Comparison of ENCODE assay signal across 20 cellular contexts in the genomic region with DNA sequence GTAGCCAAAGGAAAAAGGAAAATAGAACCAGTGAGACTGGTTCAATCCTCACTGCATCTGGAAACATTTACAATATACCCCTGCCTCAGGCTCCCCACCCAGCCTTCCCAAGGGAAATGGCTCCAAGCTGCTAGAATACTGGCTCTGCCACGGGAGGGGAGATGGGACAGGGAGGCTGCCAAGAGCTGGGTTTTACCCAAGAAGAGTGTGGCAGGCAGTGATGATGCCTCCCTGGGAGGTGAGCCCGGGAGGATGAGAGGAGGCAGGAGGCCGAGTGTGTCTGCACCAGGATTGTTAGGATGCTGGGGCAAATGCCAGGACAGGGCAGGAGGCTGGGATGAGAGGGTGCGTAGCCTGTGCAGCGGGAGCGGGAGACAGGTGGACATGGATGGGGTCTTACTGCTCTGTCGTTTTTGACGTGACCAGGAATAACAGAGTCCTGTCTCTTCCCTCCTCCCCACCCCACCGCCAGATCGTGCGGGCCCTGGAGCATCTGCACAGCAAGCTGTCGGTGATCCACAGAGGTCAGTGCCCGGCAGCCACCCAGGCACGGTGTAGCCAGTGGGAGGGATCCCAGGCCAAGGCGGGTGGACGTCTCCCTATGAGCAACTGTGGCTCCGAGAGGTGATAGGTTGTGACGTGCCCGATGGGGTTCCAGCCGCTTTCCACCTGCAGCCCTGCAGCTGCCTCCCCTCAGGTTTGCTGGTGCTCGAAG. TPM values are rescaled to one million over a fixed set of nuclear protein-coding genes. Genes with fewer than 3 reads are reported as not detected.
DNase-seq lines count a peak whose midpoint lies in the region; ATAC-seq, FAIRE-seq and TF ChIP-seq lines count a peak whose summit lies in the region.
"Had no signal": no experiment of that assay in that cellular context is flagged by ENCODE, and none has a peak within 500 bp of the region (broad histone marks: within the 10 kb centered on the region; RNA-seq: fewer than 3 reads in every experiment).

No MANE protein-coding gene starts in this region.

- no peak overlapping the region for H3K9ac ChIP-seq in astrocyte (ENCODE audit: low read length)

- peak overlapping the region; percentile 40 for H3K27ac Mint-ChIP-seq in stimulated activated naive CD8-positive, alpha-beta T cell treated with anti-CD3 and anti-CD28 coated beads, Interleukin-15, Interleukin-2, amounts not matched to agents 100 ng/mL and 50 ng/mL, for 24 hours
- H3K27ac Mint-ChIP-seq in stimulated activated naive CD8-positive, alpha-beta T cell treated with anti-CD3 and anti-CD28 coated beads, Interleukin-15, amount 100 ng/mL, for 72 hours = no peak overlapping the region
- peak overlapping the region; percentile 85 for H3K27ac Mint-ChIP-seq in astrocyte (ENCODE audit: unreplicated experiment)

- H3K9me3 Mint-ChIP-seq in stimulated activated naive CD8-positive, alpha-beta T cell treated with anti-CD3 and anti-CD28 coated beads, Interleukin-15, Interleukin-2, amounts not matched to agents 100 ng/mL and 50 ng/mL, for 24 hours = no peaks in the 10 kb centered on the region
- peaks cover 0 to 7% of the 10 kb centered on the region in 2 donors for H3K9me3 Mint-ChIP-seq in stimulated activated naive CD8-positive, alpha-beta T cell treated with anti-CD3 and anti-CD28 coated beads, Interleukin-15, amount 100 ng/mL, for 72 hours
- H3K9me3 Mint-ChIP-seq in astrocyte (ENCODE audit: unreplicated experiment) = peaks cover 12% of the 10 kb centered on the region

- H3K36me3 ChIP-seq in astrocyte (ENCODE audit: insufficient read depth, low read length) (peaks cover 9% of the 10 kb centered on the region), mucosa of descending colon (ENCODE audit: low read depth) (peaks cover 10% of the 10 kb centered on the region)
- H3K36me3 ChIP-seq: uterus had no signal

- H3K4me1 ChIP-seq in astrocyte (ENCODE audit: insufficient read depth, low read length) (no peaks in the 10 kb centered on the region), mucosa of descending colon (ENCODE audit: low read depth) (peaks cover 4% of the 10 kb centered on the region)
- H3K4me1 ChIP-seq: uterus had no signal

- no peak for ATAC-seq in stimulated activated naive CD8-positive, alpha-beta T cell treated with anti-CD3 and anti-CD28 coated beads, Interleukin-15, amount 100 ng/mL, for 72 hours
- no peak for ATAC-seq in mucosa of descending colon
- no peak for ATAC-seq in GM19463 (IDR thresholded peaks at IDR 0.05; ENCODE audit: unreplicated experiment)
- ATAC-seq: left ventricle myocardium superior had no signal

- H3K4me3 Mint-ChIP-seq in stimulated activated naive CD8-positive, alpha-beta T cell treated with anti-CD3 and anti-CD28 coated beads, Interleukin-15, Interleukin-2, amounts not matched to agents 100 ng/mL and 50 ng/mL, for 24 hours = no peak overlapping the region
- H3K4me3 Mint-ChIP-seq in stimulated activated naive CD8-positive, alpha-beta T cell treated with anti-CD3 and anti-CD28 coated beads, Interleukin-15, amount 100 ng/mL, for 72 hours = no peak overlapping the region
- H3K4me3 Mint-ChIP-seq in astrocyte (ENCODE audit: unreplicated experiment) = no peak overlapping the region
- H3K4me3 Mint-ChIP-seq: CD8-positive, alpha-beta memory T cell had no signal

- H3K27me3 Mint-ChIP-seq in stimulated activated naive CD8-positive, alpha-beta T cell treated with anti-CD3 and anti-CD28 coated beads, Interleukin-15, Interleukin-2, amounts not matched to agents 100 ng/mL and 50 ng/mL, for 24 hours = no peaks in the 10 kb centered on the region
- no peaks in the 10 kb centered on the region for H3K27me3 Mint-ChIP-seq in stimulated activated naive CD8-positive, alpha-beta T cell treated with anti-CD3 and anti-CD28 coated beads, Interleukin-15, amount 100 ng/mL, for 72 hours
- no peaks in the 10 kb centered on the region for H3K27me3 Mint-ChIP-seq in astrocyte (ENCODE audit: low read depth, unreplicated experiment)
- H3K27me3 Mint-ChIP-seq: CD8-positive, alpha-beta memory T cell had no signal

- H3K9me3 ChIP-seq in astrocyte (ENCODE audit: insufficient read depth, low read depth, low read length) = peaks cover 4% of the 10 kb centered on the region
- H3K9me3 ChIP-seq in mucosa of descending colon = peaks cover 3% of the 10 kb centered on the region
- H3K9me3 ChIP-seq: uterus had no signal

- H3K36me3 Mint-ChIP-seq in stimulated activated naive CD8-positive, alpha-beta T cell treated with anti-CD3 and anti-CD28 coated beads, Interleukin-15, Interleukin-2, amounts not matched to agents 100 ng/mL and 50 ng/mL, for 24 hours (ENCODE audit: low read depth) = peaks cover 62% of the 10 kb centered on the region
- peaks cover 20% of the 10 kb centered on the region for H3K36me3 Mint-ChIP-seq in astrocyte (ENCODE audit: low read depth, unreplicated experiment)

- no peak overlapping the region for H3K4me2 ChIP-seq in astrocyte (ENCODE audit: low read length)

- no peaks in the 10 kb centered on the region for H3K27me3 ChIP-seq in astrocyte (ENCODE audit: insufficient read depth, low read length)
- H3K27me3 ChIP-seq: uterus had no signal

- H3K4me3 ChIP-seq in astrocyte (ENCODE audit: insufficient read depth, low read depth, low read length) = no peak overlapping the region
- no peak overlapping the region for H3K4me3 ChIP-seq in mucosa of descending colon
- H3K4me3 ChIP-seq: uterus had no signal

- no peak for DNase-seq in stimulated activated naive CD8-positive, alpha-beta T cell treated with anti-CD3 and anti-CD28 coated beads, Interleukin-15, amount 100 ng/mL, for 72 hours
- no peak for DNase-seq in astrocyte (ENCODE audit: low read depth)
- DNase-seq in mucosa of descending colon = peak in 2 of 3 donors; percentile 23 to 56
- DNase-seq in activated CD4-positive, alpha-beta T cell treated with anti-CD3 and anti-CD28 coated beads for 48 hours = no peak
- DNase-seq in D721Med (ENCODE audit: insufficient read length, low spot score) = no peak
- no peak for DNase-seq in DMS153 (lab: John Stamatoyannopoulos, UW)
- DNase-seq: activated CD4-positive, alpha-beta T cell treated with anti-CD3 and anti-CD28 coated beads for 4 hours; anterior cingulate cortex; DND-41; effector CD8-positive, alpha-beta T cell; KBM-7; NCI-H1694; stimulated activated CD4-positive, alpha-beta T cell treated with anti-CD3 and anti-CD28 coated beads, Interleukin-4, amount 100 ng/mL, for 1 hour; uterus had no signal

- H3K27ac ChIP-seq in astrocyte (ENCODE audit: low read depth, low read length) = no peak overlapping the region
- H3K27ac ChIP-seq: uterus had no signal

- no peaks in the 10 kb centered on the region for H3K4me1 Mint-ChIP-seq in stimulated activated naive CD8-positive, alpha-beta T cell treated with anti-CD3 and anti-CD28 coated beads, Interleukin-15, Interleukin-2, amounts not matched to agents 100 ng/mL and 50 ng/mL, for 24 hours (ENCODE audit: low read depth)
- no peaks in the 10 kb centered on the region for H3K4me1 Mint-ChIP-seq in stimulated activated naive CD8-positive, alpha-beta T cell treated with anti-CD3 and anti-CD28 coated beads, Interleukin-15, amount 100 ng/mL, for 72 hours
- no peaks in the 10 kb centered on the region for H3K4me1 Mint-ChIP-seq in astrocyte (ENCODE audit: low read depth, unreplicated experiment)

- intact Hi-C loops in mucosa of descending colon (cut with DNase I, micrococcal nuclease) = no loop called here

- no peak overlapping the region for H2AFZ ChIP-seq in astrocyte (ENCODE audit: low read depth, low read length)

- H3K79me2 ChIP-seq in astrocyte (ENCODE audit: insufficient read depth, low read length) = peaks cover 17% of the 10 kb centered on the region

- TF ChIP-seq CTCF in astrocyte (IDR thresholded peaks at IDR 0.05; ENCODE audit: insufficient read depth, low read depth, low read length) (no peak), mucosa of descending colon (IDR thresholded peaks at IDR 0.05) (no peak), D721Med (IDR thresholded peaks at IDR 0.05; ENCODE audit: insufficient read depth, missing control alignments) (no peak)

- peaks cover 53% of the 10 kb centered on the region for H4K20me1 ChIP-seq in astrocyte (ENCODE audit: insufficient read depth, low read length)

- FAIRE-seq in astrocyte (lab: Jason Lieb, UNC) = no peak
- no peak for FAIRE-seq in D721Med (lab: Jason Lieb, UNC)
- FAIRE-seq: GM18507, RCC 7860 had no signal

RNA-seq across cellular contexts. Expression of a gene that starts 18.4 kb away (rescaled TPM):
- total RNA-seq in astrocyte (35.5 and 44.3 TPM in 2 replicates), mucosa of descending colon (10 to 100 TPM; 46.0 to 75.5 (median 67.1) TPM)

RNA-seq across cellular contexts. Expression of a gene that starts 49.7 kb away (rescaled TPM):
- total RNA-seq in astrocyte (7.1 and 7.9 TPM in 2 replicates), mucosa of descending colon (10 to 100 TPM in 1 of 3 donors, 1 to 10 TPM in 2; 3.9 to 11.1 (median 7.2) TPM)

Comparison
In these comparisons a context has a peak if more than half of its experiments do, and no peak if none do; other contexts are left out.
1. H3K27ac Mint-ChIP-seq: peak in stimulated activated naive CD8-positive, alpha-beta T cell treated with anti-CD3 and anti-CD28 coated beads, Interleukin-15, Interleukin-2, amounts not matched to agents 100 ng/mL and 50 ng/mL, for 24 hours (single experiment) and astrocyte (single experiment); none in stimulated activated naive CD8-positive, alpha-beta T cell treated with anti-CD3 and anti-CD28 coated beads, Interleukin-15, amount 100 ng/mL, for 72 hours (0 of 2).
2. DNase-seq: peak in mucosa of descending colon (2 of 3); none in stimulated activated naive CD8-positive, alpha-beta T cell treated with anti-CD3 and anti-CD28 coated beads, Interleukin-15, amount 100 ng/mL, for 72 hours (0 of 2), astrocyte (single experiment), activated CD4-positive, alpha-beta T cell treated with anti-CD3 and anti-CD28 coated beads for 48 hours (single experiment), D721Med (single experiment) and DMS153 (single experiment).